In the genomic region with DNA sequence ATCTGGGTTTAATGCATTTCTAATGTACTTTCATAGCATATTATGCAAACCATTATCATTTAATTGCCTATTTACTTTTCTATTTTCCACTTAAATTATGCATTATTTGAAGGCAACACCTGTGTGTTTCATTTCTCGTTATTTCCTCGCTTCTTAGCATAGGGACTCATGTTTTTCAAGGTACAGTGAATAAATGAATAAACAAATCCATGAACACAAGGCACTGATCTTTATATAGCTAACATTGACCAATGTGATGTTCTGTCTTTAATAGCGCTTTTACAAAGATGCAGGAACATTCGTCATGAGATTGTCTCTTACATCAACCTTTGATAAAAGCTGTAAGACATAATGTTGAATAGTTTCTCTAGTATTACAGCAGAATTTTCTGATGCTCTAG, we compare ENCODE assay signal across 26 cellular contexts.
DNase-seq lines count a peak whose midpoint lies in the region; ATAC-seq, FAIRE-seq and TF ChIP-seq lines count a peak whose summit lies in the region.
"Had no signal": no experiment of that assay in that cellular context is flagged by ENCODE, and none has a peak within 500 bp of the region (broad histone marks: within the 10 kb centered on the region; RNA-seq: fewer than 3 reads in every experiment).

No MANE protein-coding gene starts in this region.

- no peaks in the 10 kb centered on the region for H3K9me3 Mint-ChIP-seq in astrocyte (ENCODE audit: unreplicated experiment)
- peaks cover 2% of the 10 kb centered on the region for H3K9me3 Mint-ChIP-seq in stimulated activated memory B cell treated with anti-CD40 and anti-IgM and Interleukin-4, amounts not matched to agents 10 μg/mL and 1 μg/mL and 100 μg/mL, for 72 hours

- FAIRE-seq in astrocyte (lab: Jason Lieb, UNC) (peak; percentile 13), urothelium cell line (lab: Jason Lieb, UNC) (no peak)
- FAIRE-seq: A204.1, HepG2, RCC 7860 had no signal

- intact Hi-C loops in ovary (cut with DNase I) = no loop called here

- ATAC-seq in HG03354 (IDR thresholded peaks at IDR 0.05; ENCODE audit: poor library complexity, severe bottlenecking, unreplicated experiment) = peak; percentile 49
- ATAC-seq in stimulated activated memory B cell treated with anti-CD40 and anti-IgM and Interleukin-4, amounts not matched to agents 10 μg/mL and 1 μg/mL and 100 μg/mL, for 72 hours = peak; percentile 77
- ATAC-seq: HepG2, SK-N-SH treated with all-trans-retinoic acid at 6 μM for 48 hours had no signal

- H4K20me1 ChIP-seq in astrocyte (ENCODE audit: insufficient read depth, low read length) = no peaks in the 10 kb centered on the region
- no peaks in the 10 kb centered on the region for H4K20me1 ChIP-seq in osteoblast (ENCODE audit: insufficient read depth, low read length)

- WGBS in ovary, 3 donors = 94 to 97% (median 96%) methylated on average over 4 of the region's 4 CpGs

- no peak for TF ChIP-seq POLR2A in ovary (IDR thresholded peaks at IDR 0.05)

- H3K4me1 ChIP-seq in astrocyte (ENCODE audit: insufficient read depth, low read length) (no peaks in the 10 kb centered on the region), ovary (ENCODE audit: insufficient read depth) (no peaks in the 10 kb centered on the region), osteoblast (ENCODE audit: insufficient read depth, low read length) (no peaks in the 10 kb centered on the region)
- H3K4me1 ChIP-seq: SJCRH30 had no signal

- no peaks in the 10 kb centered on the region for H3K27me3 ChIP-seq in astrocyte (ENCODE audit: insufficient read depth, low read length)
- H3K27me3 ChIP-seq in ovary = no peaks in the 10 kb centered on the region
- no peaks in the 10 kb centered on the region for H3K27me3 ChIP-seq in osteoblast (ENCODE audit: insufficient read depth, low read length)
- H3K27me3 ChIP-seq: SJCRH30 had no signal

- no peak overlapping the region for H3K4me3 Mint-ChIP-seq in astrocyte (ENCODE audit: unreplicated experiment)
- no peak overlapping the region for H3K4me3 Mint-ChIP-seq in stimulated activated memory B cell treated with anti-CD40 and anti-IgM and Interleukin-4, amounts not matched to agents 10 μg/mL and 1 μg/mL and 100 μg/mL, for 72 hours
- H3K4me3 Mint-ChIP-seq: CD4-positive, alpha-beta memory T cell had no signal

- no peaks in the 10 kb centered on the region for H3K79me2 ChIP-seq in astrocyte (ENCODE audit: insufficient read depth, low read length)
- H3K79me2 ChIP-seq in osteoblast (ENCODE audit: insufficient read depth, low read length) = no peaks in the 10 kb centered on the region

- H3K9ac ChIP-seq in astrocyte (ENCODE audit: low read length) = no peak overlapping the region
- H3K9ac ChIP-seq: GM23248 had no signal

- no peak for TF ChIP-seq CTCF in astrocyte (IDR thresholded peaks at IDR 0.05; ENCODE audit: insufficient read depth, low read depth, low read length)
- no peak for TF ChIP-seq CTCF in ovary (IDR thresholded peaks at IDR 0.05)
- no peak for TF ChIP-seq CTCF in osteoblast (IDR thresholded peaks at IDR 0.05; ENCODE audit: extremely low read depth, low read depth, low read length)

- H3K27ac ChIP-seq in astrocyte (ENCODE audit: low read depth, low read length) (no peak overlapping the region), ovary (no peak overlapping the region), osteoblast (ENCODE audit: low read depth, low read length) (no peak overlapping the region)
- H3K27ac ChIP-seq: GM23248, SJCRH30 had no signal

- peaks cover 4% of the 10 kb centered on the region for H3K36me3 Mint-ChIP-seq in astrocyte (ENCODE audit: low read depth, unreplicated experiment)
- peaks cover 19% of the 10 kb centered on the region for H3K36me3 Mint-ChIP-seq in stimulated activated memory B cell treated with anti-CD40 and anti-IgM and Interleukin-4, amounts not matched to agents 10 μg/mL and 1 μg/mL and 100 μg/mL, for 72 hours

- no peaks in the 10 kb centered on the region for H3K4me1 Mint-ChIP-seq in astrocyte (ENCODE audit: low read depth, unreplicated experiment)
- H3K4me1 Mint-ChIP-seq in stimulated activated memory B cell treated with anti-CD40 and anti-IgM and Interleukin-4, amounts not matched to agents 10 μg/mL and 1 μg/mL and 100 μg/mL, for 72 hours = no peaks in the 10 kb centered on the region
- H3K4me1 Mint-ChIP-seq: CD4-positive, alpha-beta memory T cell had no signal

- no peak overlapping the region for H3K27ac Mint-ChIP-seq in astrocyte (ENCODE audit: unreplicated experiment)
- H3K27ac Mint-ChIP-seq in stimulated activated memory B cell treated with anti-CD40 and anti-IgM and Interleukin-4, amounts not matched to agents 10 μg/mL and 1 μg/mL and 100 μg/mL, for 72 hours = no peak overlapping the region
- H3K27ac Mint-ChIP-seq: CD4-positive, alpha-beta memory T cell had no signal

- no peak overlapping the region for H2AFZ ChIP-seq in astrocyte (ENCODE audit: low read depth, low read length)
- no peak overlapping the region for H2AFZ ChIP-seq in osteoblast (ENCODE audit: low read length)
- H2AFZ ChIP-seq: GM23248 had no signal

- DNase-seq in DMS79 treated with DMSO at 0.1 percent for 48 hours (lab: John Stamatoyannopoulos, UW) (peak; percentile 53), astrocyte (ENCODE audit: low read depth) (no peak), ovary (no peak), osteoblast (ENCODE audit: insufficient read length, low spot score, missing footprints) (no peak), urothelium cell line (ENCODE audit: low spot score) (no peak)
- DNase-seq: C1 segment of cervical spinal cord; CD4-positive, alpha-beta memory T cell; COR-L47; GM23248; H7; Karpas-422; MV-4-11; NCI-H1105 treated with DMSO at 0.1 percent for 48 hours; NCI-H146; NCI-H1930; NCI-H2107; NCI-H524; NCI-H748 treated with DMSO at 0.1 percent for 48 hours; NK-92 treated with Interleukin-12 subunit alpha and Interleukin-12 subunit beta, amount 100 ng/mL, for 24 hours; SJCRH30 had no signal

- H3K4me2 ChIP-seq in astrocyte (ENCODE audit: low read length) (no peak overlapping the region), osteoblast (ENCODE audit: insufficient read depth, low read length) (no peak overlapping the region)

- no peak for TF ChIP-seq EP300 in ovary (IDR thresholded peaks at IDR 0.05)

- no peaks in the 10 kb centered on the region for H3K27me3 Mint-ChIP-seq in astrocyte (ENCODE audit: low read depth, unreplicated experiment)
- no peaks in the 10 kb centered on the region for H3K27me3 Mint-ChIP-seq in stimulated activated memory B cell treated with anti-CD40 and anti-IgM and Interleukin-4, amounts not matched to agents 10 μg/mL and 1 μg/mL and 100 μg/mL, for 72 hours
- H3K27me3 Mint-ChIP-seq: CD4-positive, alpha-beta memory T cell had no signal

- H3K36me3 ChIP-seq in astrocyte (ENCODE audit: insufficient read depth, low read length) = no peaks in the 10 kb centered on the region
- H3K36me3 ChIP-seq in ovary = no peaks in the 10 kb centered on the region
- no peaks in the 10 kb centered on the region for H3K36me3 ChIP-seq in osteoblast (ENCODE audit: insufficient read depth, low read length)
- H3K36me3 ChIP-seq: SJCRH30 had no signal

- H3K9me3 ChIP-seq in astrocyte (ENCODE audit: insufficient read depth, low read depth, low read length) (no peaks in the 10 kb centered on the region), ovary (no peaks in the 10 kb centered on the region), osteoblast (ENCODE audit: low read depth, low read length) (no peaks in the 10 kb centered on the region)

- no peak overlapping the region for H3K4me3 ChIP-seq in astrocyte (ENCODE audit: insufficient read depth, low read depth, low read length)
- no peak overlapping the region for H3K4me3 ChIP-seq in ovary
- no peak overlapping the region for H3K4me3 ChIP-seq in osteoblast (ENCODE audit: insufficient read depth, low read length)
- H3K4me3 ChIP-seq: GM23248, SJCRH30 had no signal
